Comparison of ENCODE assay signal across 20 cellular contexts in genomic region chr18:5817821-5818220, GRCh38.
"Had no signal": no experiment of that assay in that cellular context is flagged by ENCODE, and none has a peak within 500 bp of the region (broad histone marks: within the 10 kb centered on the region; RNA-seq: fewer than 3 reads in every experiment).

No MANE protein-coding gene starts in this region.

- DNase-seq: activated CD4-positive, alpha-beta T cell treated with anti-CD3 and anti-CD28 coated beads for 4 hours; activated CD8-positive, alpha-beta memory T cell treated with anti-CD3 and anti-CD28 coated beads, Interleukin-2, amount 50 U/mL, for 48 hours; activated CD8-positive, alpha-beta T cell treated with anti-CD3 and anti-CD28 coated beads for 36 hours; activated naive CD4-positive, alpha-beta T cell treated with anti-CD3 and anti-CD28 coated beads, Interleukin-2, amount 50 U/mL, for 16 hours; activated naive CD8-positive, alpha-beta T cell treated with anti-CD3 and anti-CD28 coated beads, Interleukin-2, amount 10 ng/mL, durations not matched to agents 7 days and 5 days; activated T-cell treated with anti-CD3 and anti-CD28 coated beads, Interleukin-2, amount 50 U/mL, for 1 hour; adrenal gland; anterior cingulate cortex; cerebellar nuclear complex; IMR-90; KG1; NCI-H146; NCI-H187 treated with DMSO at 0.1 percent for 48 hours; NCI-H2081 treated with DMSO at 0.1 percent for 48 hours; NCI-H446; NCI-H524; PC-3; SHP77 treated with DMSO at 0.1 percent for 48 hours; T-cell had no signal

- H3K4me3 ChIP-seq: adrenal gland had no signal

- H3K4me3 Mint-ChIP-seq: activated CD8-positive, alpha-beta T cell treated with anti-CD3 and anti-CD28 coated beads for 36 hours; activated naive CD8-positive, alpha-beta T cell treated with anti-CD3 and anti-CD28 coated beads, Interleukin-2, amount 10 ng/mL, durations not matched to agents 7 days and 5 days; T-cell had no signal

- H3K27ac Mint-ChIP-seq: activated CD8-positive, alpha-beta T cell treated with anti-CD3 and anti-CD28 coated beads for 36 hours; activated naive CD8-positive, alpha-beta T cell treated with anti-CD3 and anti-CD28 coated beads, Interleukin-2, amount 10 ng/mL, durations not matched to agents 7 days and 5 days; T-cell had no signal

- H3K9me3 Mint-ChIP-seq: activated CD8-positive, alpha-beta T cell treated with anti-CD3 and anti-CD28 coated beads for 36 hours; activated naive CD8-positive, alpha-beta T cell treated with anti-CD3 and anti-CD28 coated beads, Interleukin-2, amount 10 ng/mL, durations not matched to agents 7 days and 5 days; T-cell had no signal

- H3K27me3 Mint-ChIP-seq: activated naive CD8-positive, alpha-beta T cell treated with anti-CD3 and anti-CD28 coated beads, Interleukin-2, amount 10 ng/mL, durations not matched to agents 7 days and 5 days had no signal

- H3K27ac ChIP-seq: adrenal gland had no signal

- H3K4me1 Mint-ChIP-seq: activated naive CD8-positive, alpha-beta T cell treated with anti-CD3 and anti-CD28 coated beads, Interleukin-2, amount 10 ng/mL, durations not matched to agents 7 days and 5 days; T-cell had no signal

- H3K36me3 Mint-ChIP-seq: activated naive CD8-positive, alpha-beta T cell treated with anti-CD3 and anti-CD28 coated beads, Interleukin-2, amount 10 ng/mL, durations not matched to agents 7 days and 5 days; T-cell had no signal

- H3K4me1 ChIP-seq: adrenal gland had no signal

- H3K9me3 ChIP-seq: adrenal gland had no signal

- ATAC-seq: activated CD4-positive, CD25-positive, alpha-beta regulatory T cell treated with anti-CD3 and anti-CD28 coated beads, Interleukin-2, amount 50 U/mL, for 24 hours; activated CD8-positive, alpha-beta T cell treated with anti-CD3 and anti-CD28 coated beads for 36 hours; PC-3; T-cell had no signal

- H3K36me3 ChIP-seq: adrenal gland had no signal
